ENCODE assay signal across 25 cellular contexts in genomic region chr3:29181872-29182271, GRCh38.
"Had no signal": no experiment of that assay in that cellular context is flagged by ENCODE, and none has a peak within 500 bp of the region (broad histone marks: within the 10 kb centered on the region; RNA-seq: fewer than 3 reads in every experiment).

No MANE protein-coding gene starts in this region.

- H3K36me3 ChIP-seq: ascending aorta, SJSA1 had no signal

- H3K4me1 ChIP-seq: ascending aorta, body of pancreas had no signal

- ATAC-seq: activated CD8-positive, alpha-beta T cell treated with anti-CD3 and anti-CD28 coated beads, Interleukin-2, amount 10 ng/mL, durations not matched to agents 7 days and 5 days; body of pancreas; Panc1; WTC11 had no signal

- DNase-seq: activated CD4-positive, alpha-beta T cell treated with anti-CD3 and anti-CD28 coated beads for 48 hours; activated CD4-positive, alpha-beta T cell treated with anti-CD3 and anti-CD28 coated beads, Interleukin-2, amount 50 U/mL, for 4 hours; activated CD4-positive, CD25-positive, alpha-beta regulatory T cell treated with anti-CD3 and anti-CD28 coated beads, Interleukin-2, amount 50 U/mL, for 72 hours; activated CD8-positive, alpha-beta memory T cell treated with anti-CD3 and anti-CD28 coated beads, Interleukin-2, amount 50 U/mL, for 48 hours; activated CD8-positive, alpha-beta T cell treated with anti-CD3 and anti-CD28 coated beads, Interleukin-2, amount 10 ng/mL, durations not matched to agents 7 days and 5 days; activated effector memory CD4-positive, alpha-beta T cell treated with Interleukin-2 at 50 U/mL for 16 hours; activated naive CD4-positive, alpha-beta T cell; activated T-cell treated with anti-CD3 and anti-CD28 coated beads, Interleukin-2, amount 50 U/mL, for 1 hour; amniotic stem cell; body of pancreas; NCI-H1105 treated with DMSO at 0.1 percent for 48 hours; NCI-H1436 treated with DMSO at 0.1 percent for 48 hours; NCI-H1930; NCI-H2171; NCI-H2227 treated with DMSO at 0.1 percent for 48 hours; NCI-H526 treated with DMSO at 0.1 percent for 48 hours; NCI-H82; NK-92 treated with Interleukin-12 subunit alpha and Interleukin-12 subunit beta, amount 100 ng/mL, for 24 hours; OCI-M1; RPMI8226; SHP77 had no signal

- H3K27me3 ChIP-seq: ascending aorta, body of pancreas, SJSA1 had no signal

- H3K4me3 ChIP-seq: ascending aorta, body of pancreas, SJSA1 had no signal

- H3K27ac ChIP-seq: ascending aorta, body of pancreas, SJSA1 had no signal

- H3K9me3 ChIP-seq: ascending aorta, body of pancreas, SJSA1 had no signal
